In the genomic region with DNA sequence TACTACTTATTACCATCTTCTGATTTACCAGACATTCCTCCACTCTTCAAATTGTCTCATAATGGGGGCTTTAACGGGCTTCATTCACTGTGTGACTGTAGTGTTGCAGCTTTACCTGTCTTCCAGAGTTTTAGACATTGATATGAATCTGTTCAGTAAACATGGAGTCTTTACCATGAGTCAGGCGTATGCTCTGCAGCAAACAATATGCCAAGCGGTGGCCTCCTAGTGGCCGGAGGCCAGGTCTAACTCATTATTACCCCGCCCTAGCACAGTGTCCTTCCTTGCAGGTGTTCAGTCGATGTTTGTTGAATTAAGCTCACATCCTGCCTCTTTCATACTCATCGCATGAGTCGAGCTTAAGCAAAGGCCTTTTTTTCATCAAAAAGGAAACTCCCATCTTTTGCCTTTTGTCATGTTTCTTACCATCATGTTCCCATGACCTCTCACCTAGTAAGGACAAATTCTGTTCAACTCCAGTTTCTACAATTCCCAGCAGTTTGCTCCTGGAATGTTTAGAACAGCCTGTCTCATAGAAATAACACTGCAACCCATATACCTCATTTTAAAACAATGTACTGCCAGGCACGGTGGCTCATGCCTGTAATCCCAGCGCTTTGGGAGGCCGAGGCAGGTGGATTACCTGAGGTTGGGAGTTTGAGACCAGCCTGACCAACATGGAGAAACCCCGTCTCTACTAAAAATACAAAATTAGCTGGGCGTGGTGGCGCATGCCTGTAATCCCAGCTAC, we compare ENCODE assay signal across 8 cellular contexts. TPM values are rescaled to one million over a fixed set of nuclear protein-coding genes. Genes with fewer than 3 reads are reported as not detected.
DNase-seq lines count a peak whose midpoint lies in the region; ATAC-seq, FAIRE-seq and TF ChIP-seq lines count a peak whose summit lies in the region.

No MANE protein-coding gene starts in this region.

- H3K4me2 ChIP-seq in astrocyte (ENCODE audit: low read length), result peak overlapping the region; percentile 30

- H2AFZ ChIP-seq in astrocyte (ENCODE audit: low read depth, low read length), result no peak overlapping the region

- no peak for FAIRE-seq in astrocyte (lab: Jason Lieb, UNC)

- H3K27me3 ChIP-seq in astrocyte (ENCODE audit: insufficient read depth, low read length) (no peaks in the 10 kb centered on the region), suprapubic skin (no peaks in the 10 kb centered on the region)

- peak; percentile 79 for TF ChIP-seq CTCF in astrocyte (IDR thresholded peaks at IDR 0.05; ENCODE audit: insufficient read depth, low read depth, low read length)
- peak in 1 of 2 donors; percentile 34 for TF ChIP-seq CTCF in suprapubic skin (IDR thresholded peaks at IDR 0.05)

- peak overlapping the region; percentile 82 for H3K27ac Mint-ChIP-seq in astrocyte (ENCODE audit: unreplicated experiment)

- no peaks in the 10 kb centered on the region for H3K9me3 Mint-ChIP-seq in astrocyte (ENCODE audit: unreplicated experiment)

- H3K36me3 ChIP-seq in astrocyte (ENCODE audit: insufficient read depth, low read length) (no peaks in the 10 kb centered on the region), suprapubic skin (no peaks in the 10 kb centered on the region)

- H3K36me3 Mint-ChIP-seq in astrocyte (ENCODE audit: low read depth, unreplicated experiment), result no peaks in the 10 kb centered on the region

- peak overlapping the region; percentile 49 for H3K9ac ChIP-seq in astrocyte (ENCODE audit: low read length)

- H3K4me1 ChIP-seq in astrocyte (ENCODE audit: insufficient read depth, low read length), result peaks cover 17% of the 10 kb centered on the region
- peaks cover 46% of the 10 kb centered on the region for H3K4me1 ChIP-seq in suprapubic skin

- H4K20me1 ChIP-seq in astrocyte (ENCODE audit: insufficient read depth, low read length), result no peaks in the 10 kb centered on the region

- H3K27me3 Mint-ChIP-seq in astrocyte (ENCODE audit: low read depth, unreplicated experiment), result no peaks in the 10 kb centered on the region

- H3K27ac ChIP-seq in astrocyte (ENCODE audit: low read depth, low read length) (peak overlapping the region; percentile 77), suprapubic skin (peak overlapping the region; percentile 80)

- peaks cover 38% of the 10 kb centered on the region for H3K4me1 Mint-ChIP-seq in astrocyte (ENCODE audit: low read depth, unreplicated experiment)

- TF ChIP-seq POLR2A in suprapubic skin (IDR thresholded peaks at IDR 0.05), result no peak

- peak; percentile 68 for ATAC-seq in HG02938 (IDR thresholded peaks at IDR 0.05; ENCODE audit: unreplicated experiment)
- peak; percentile 22 for ATAC-seq in SK-N-SH treated with all-trans-retinoic acid at 6 μM for 48 hours
- no peak for ATAC-seq in GM18498 (IDR thresholded peaks at IDR 0.05; ENCODE audit: unreplicated experiment)

- H3K4me3 ChIP-seq in astrocyte (ENCODE audit: insufficient read depth, low read depth, low read length) (no peak overlapping the region), suprapubic skin (no peak overlapping the region)

- H3K4me3 Mint-ChIP-seq in astrocyte (ENCODE audit: unreplicated experiment), result no peak overlapping the region

- no peaks in the 10 kb centered on the region for H3K79me2 ChIP-seq in astrocyte (ENCODE audit: insufficient read depth, low read length)

- no peaks in the 10 kb centered on the region for H3K9me3 ChIP-seq in astrocyte (ENCODE audit: insufficient read depth, low read depth, low read length)
- no peaks in the 10 kb centered on the region for H3K9me3 ChIP-seq in suprapubic skin

- peak; percentile 54 for DNase-seq in D341Med (ENCODE audit: low spot score)
- peak; percentile 95 for DNase-seq in astrocyte (ENCODE audit: low read depth)
- peak; percentile 95 for DNase-seq in kidney glomerular epithelial cell (lab: John Stamatoyannopoulos, UW)
- DNase-seq in suprapubic skin (ENCODE audit: low spot score in 2 of 2), result no peak
- DNase-seq in C1 segment of cervical spinal cord (lab: John Stamatoyannopoulos, UW), result no peak

- 57% methylated on average over 14 of the region's 14 CpGs for WGBS in suprapubic skin

- TF ChIP-seq EP300 in suprapubic skin (IDR thresholded peaks at IDR 0.05), result no peak

TF ChIP-seq in SK-N-SH treated with all-trans-retinoic acid at 6 μM for 48 hours, 23 proteins besides CTCF, POLR2A, EP300 and RAD21:
- no peak for TF ChIP-seq CSDC2 (CRISPR knock-in tag; IDR thresholded peaks at IDR 0.05)
- no peak for TF ChIP-seq PPARA (CRISPR knock-in tag; IDR thresholded peaks at IDR 0.05; ENCODE audit: borderline replicate concordance)
- TF ChIP-seq ZC3H10 (CRISPR knock-in tag; IDR thresholded peaks at IDR 0.05), result no peak
- TF ChIP-seq ZNF565 (CRISPR knock-in tag; conservative IDR thresholded peaks at IDR 0.05; ENCODE audit: low read depth), result no peak
- no peak for TF ChIP-seq ZFP3 (CRISPR knock-in tag; IDR thresholded peaks at IDR 0.05)

RNA-seq across cellular contexts. Expression of gene TUBD1, which starts 39.4 kb away (rescaled TPM):
- total RNA-seq in astrocyte (9.0 and 9.2 TPM in 2 replicates), suprapubic skin (10 to 100 TPM in 2 of 4 donors, 1 to 10 TPM in 2; 4.2 to 18.9 (median 9.1) TPM)

RNA-seq across cellular contexts. Expression of gene RPS6KB1, which starts 39.6 kb away (rescaled TPM):
- total RNA-seq in astrocyte (33.4 and 41.7 TPM in 2 replicates), suprapubic skin (10 to 100 TPM; 21.1 to 77.5 (median 28.4) TPM)

Comparison
In these comparisons a context has a peak if more than half of its experiments do, and no peak if none do; other contexts are left out.
1. DNase-seq: peak in D341Med (single experiment), astrocyte (single experiment) and kidney glomerular epithelial cell (single experiment); none in suprapubic skin (0 of 2) and C1 segment of cervical spinal cord (0 of 14).